8 cellular contexts compared by ENCODE assay signal in genomic region chr14:67514650-67515385, GRCh38. TPM values are rescaled to one million over a fixed set of nuclear protein-coding genes. Genes with fewer than 3 reads are reported as not detected.
A peak's percentile ranks its signal among the peaks of the same experiment; 100 is the strongest.
DNase-seq lines count a peak whose midpoint lies in the region; ATAC-seq and TF ChIP-seq lines count a peak whose summit lies in the region.

No MANE protein-coding gene starts in this region.

- DNase-seq in CD4-positive, alpha-beta T cell, result peak in 8 of 10 experiments; percentile 11 to 50 (median 28)
- DNase-seq in NCI-H1105 (lab: John Stamatoyannopoulos, UW) (peak; percentile 24), thoracic aorta (ENCODE audit: low spot score) (no peak)
- peak; percentile 61 for DNase-seq in activated T-cell treated with anti-CD3 and anti-CD28 coated beads, Interleukin-2, amount 50 U/mL, for 1 hour

- no peaks in the 10 kb centered on the region for H3K9me3 Mint-ChIP-seq in CD4-positive, alpha-beta T cell

- CTCF ChIA-PET in CD4-positive, alpha-beta T cell (lab: Charles Lee), result interaction anchor here (1.2 kb wide), 1 partner anchor 27 kb away, joined by 5 read pairs; no protein-coding TSS in a partner anchor

- H3K36me3 ChIP-seq in esophagus (ENCODE audit: control insufficient read depth in 2 of 2, insufficient read depth in 2 of 2, low read length in 1 of 2) (no peaks in the 10 kb centered on the region), muscle layer of colon (ENCODE audit: insufficient read depth, low read length) (no peaks in the 10 kb centered on the region), thoracic aorta (no peaks in the 10 kb centered on the region)

- peak overlapping the region; percentile 88 for H3K27ac Mint-ChIP-seq in CD4-positive, alpha-beta T cell

- no peaks in the 10 kb centered on the region for H3K27me3 Mint-ChIP-seq in CD4-positive, alpha-beta T cell

- intact Hi-C loops in CD4-positive, alpha-beta T cell (cut with DNase I, micrococcal nuclease), result loop anchor here in 1 of 2 experiments (1.0 to 10.0 kb wide), 2 partner anchors 27 to 50 kb away; partner anchors contain the start of gene TMEM229B

- no peaks in the 10 kb centered on the region for H3K27me3 ChIP-seq in CD4-positive, alpha-beta T cell (ENCODE audit: control insufficient read depth, insufficient read depth, low read length)
- H3K27me3 ChIP-seq in esophagus (ENCODE audit: control insufficient read depth in 1 of 2, insufficient read depth in 2 of 2, low read length in 2 of 2), result no peaks in the 10 kb centered on the region
- H3K27me3 ChIP-seq in muscle layer of colon (ENCODE audit: control insufficient read depth in 1 of 2, insufficient read depth in 2 of 2, low read length in 2 of 2), result no peaks in the 10 kb centered on the region
- no peaks in the 10 kb centered on the region for H3K27me3 ChIP-seq in thoracic aorta (replicated peaks; ENCODE audit: insufficient read depth)

- no peaks in the 10 kb centered on the region for H3K9me3 ChIP-seq in CD4-positive, alpha-beta T cell (ENCODE audit: control insufficient read depth, low read length)
- H3K9me3 ChIP-seq in esophagus (ENCODE audit: control insufficient read depth in 2 of 2, insufficient read depth in 1 of 2, low read depth in 1 of 2, low read length in 1 of 2), result no peaks in the 10 kb centered on the region
- no peaks in the 10 kb centered on the region for H3K9me3 ChIP-seq in muscle layer of colon (ENCODE audit: low read length)
- H3K9me3 ChIP-seq in thoracic aorta, result no peaks in the 10 kb centered on the region

- POLR2A ChIA-PET in CD4-positive, alpha-beta T cell (lab: Charles Lee), result interaction anchor here (1.0 to 3.0 kb wide), 4 partner anchors 18 to 85 kb away, joined by 3 to 27 read pairs (median 4); partner anchors contain the start of genes PIGH, PLEKHH1 and TMEM229B

- ATAC-seq in CD4-positive, alpha-beta T cell (ENCODE audit: poor library complexity), result peak; percentile 77
- ATAC-seq in GM21447 (IDR thresholded peaks at IDR 0.05; ENCODE audit: unreplicated experiment) (peak; percentile 55), thoracic aorta (ENCODE audit: insufficient number of reproducible peaks, low FRiP score, low read depth) (no peak), HG03135 (IDR thresholded peaks at IDR 0.05; ENCODE audit: unreplicated experiment) (no peak)

- WGBS in esophagus, 2 donors, result 0 to 1% methylated on average over 43 to 75 of the region's 75 CpGs

- H3K4me3 Mint-ChIP-seq in CD4-positive, alpha-beta T cell, result peak overlapping the region; percentile 90

- H3K27ac ChIP-seq in CD4-positive, alpha-beta T cell (ENCODE audit: low read depth, low read length), result peak overlapping the region; percentile 58
- H3K27ac ChIP-seq in esophagus (ENCODE audit: low read depth in 2 of 2, low read length in 1 of 2), result peak overlapping the region; percentile 38 to 45
- peak overlapping the region; percentile 53 for H3K27ac ChIP-seq in muscle layer of colon (ENCODE audit: low read depth, low read length)
- H3K27ac ChIP-seq in thoracic aorta, result no peak overlapping the region

- TF ChIP-seq CTCF in CD4-positive, alpha-beta T cell (IDR thresholded peaks at IDR 0.05), result no peak
- TF ChIP-seq CTCF in thoracic aorta (IDR thresholded peaks at IDR 0.05), result no peak

- no peaks in the 10 kb centered on the region for H3K36me3 Mint-ChIP-seq in CD4-positive, alpha-beta T cell (ENCODE audit: low read depth)

- H3K4me3 ChIP-seq in esophagus (ENCODE audit: low read depth in 1 of 2, low read length in 2 of 2) (peak overlapping the region; percentile 84 to 91), muscle layer of colon (ENCODE audit: low read depth in 1 of 2, low read length in 2 of 2) (peak overlapping the region; percentile 75 to 77), thoracic aorta (peak overlapping the region; percentile 94)

- H3K4me1 Mint-ChIP-seq in CD4-positive, alpha-beta T cell (ENCODE audit: low read depth), result peaks cover 37% of the 10 kb centered on the region

- H3K4me1 ChIP-seq in esophagus (ENCODE audit: control insufficient read depth in 2 of 2, insufficient read depth in 2 of 2, low read length in 1 of 2) (peaks cover 0 to 6% of the 10 kb centered on the region in 2 donors), muscle layer of colon (ENCODE audit: insufficient read depth, low read length) (peaks cover 16% of the 10 kb centered on the region), thoracic aorta (ENCODE audit: control insufficient read depth in 1 of 2, low read depth in 2 of 2) (peaks cover 0 to 14% of the 10 kb centered on the region in 2 donors)

- H3K9ac ChIP-seq in muscle layer of colon (ENCODE audit: low read length), result peak overlapping the region; percentile 51

RNA-seq across cellular contexts. Expression of gene PLEKHH1, which starts 18.3 kb away (rescaled TPM):
- total RNA-seq in CD4-positive, alpha-beta T cell, result under 1 TPM; 0.16 to 0.53 TPM
- polyA plus RNA-seq in esophagus, result 10 to 100 TPM in 1 of 2 donors, 1 to 10 TPM in 1; 2.4 to 10.3 TPM
- total RNA-seq in thoracic aorta, result 1 to 10 TPM; 1.4 to 3.8 TPM

RNA-seq across cellular contexts. Expression of gene TMEM229B, which starts 26.3 kb away (rescaled TPM):
- 1 to 10 TPM; 7.1 to 9.1 TPM for total RNA-seq in CD4-positive, alpha-beta T cell
- polyA plus RNA-seq in esophagus, result under 1 TPM; 0.26 to 0.28 TPM
- 1 to 10 TPM; 2.1 to 4.1 TPM for total RNA-seq in thoracic aorta

Comparison
In these comparisons a context has a peak if more than half of its experiments do, and no peak if none do; other contexts are left out.
1. ATAC-seq: peak in CD4-positive, alpha-beta T cell (single experiment) and GM21447 (single experiment); none in thoracic aorta (single experiment) and HG03135 (single experiment).
2. H3K27ac ChIP-seq: peak in CD4-positive, alpha-beta T cell (single experiment), esophagus (2 of 2) and muscle layer of colon (single experiment); none in thoracic aorta (0 of 2).
3. Peak in every context shown above with its lines, with median percentiles within 50 percentile points of each other: H3K4me3 ChIP-seq.